ENCODE assay signal across 23 cellular contexts in genomic region chr1:68101829-68102228, GRCh38. TPM values are rescaled to one million over a fixed set of nuclear protein-coding genes. Genes with fewer than 3 reads are reported as not detected.
"Had no signal": no experiment of that assay in that cellular context is flagged by ENCODE, and none has a peak within 500 bp of the region (broad histone marks: within the 10 kb centered on the region; RNA-seq: fewer than 3 reads in every experiment).

No MANE protein-coding gene starts in this region.

- H3K27ac ChIP-seq: coronary artery, heart left ventricle, left lung, neutrophil, testis, tibial nerve had no signal

- ATAC-seq: esophagus mucosa; heart left ventricle; left lung; naive thymus-derived CD8-positive, alpha-beta T cell; sciatic nerve; stimulated activated naive B cell treated with anti-CD40 and anti-IgM and Interleukin-4, amounts not matched to agents 10 μg/mL and 1 μg/mL and 100 μg/mL, for 72 hours; stimulated activated naive CD8-positive, alpha-beta T cell treated with anti-CD3 and anti-CD28 coated beads, Interleukin-15, amount 100 ng/mL, for 72 hours had no signal

- FAIRE-seq: frontal cortex, islet of Langerhans had no signal

- H3K4me3 ChIP-seq: coronary artery, heart left ventricle, left lung, lung, testis, tibial nerve had no signal

- H3K27me3 ChIP-seq: heart left ventricle, left lung, neutrophil, testis, tibial nerve had no signal

- H3K9me3 ChIP-seq: heart left ventricle, left lung, neutrophil, testis, tibial nerve had no signal

- H3K4me1 ChIP-seq: heart left ventricle, left lung, testis, tibial nerve had no signal

- DNase-seq: cerebellar nuclear complex; effector CD8-positive, alpha-beta T cell; heart left ventricle; hypothalamus; kidney glomerular epithelial cell; left lung; mesenchymal stem cell; midbrain; naive thymus-derived CD8-positive, alpha-beta T cell; posterior cingulate gyrus; stimulated activated CD4-positive, alpha-beta T cell treated with anti-CD3 and anti-CD28 coated beads, Interleukin-2, amount 100 ng/mL, for 24 hours; stimulated activated CD4-positive, alpha-beta T cell treated with anti-CD3 and anti-CD28 coated beads, Interleukin-4, amount 100 ng/mL, for 4 hours; stimulated activated naive B cell treated with anti-CD40 and anti-IgM and Interleukin-4, amounts not matched to agents 10 μg/mL and 1 μg/mL and 100 μg/mL, for 72 hours; stimulated activated naive CD8-positive, alpha-beta T cell treated with anti-CD3 and anti-CD28 coated beads, Interleukin-15, amount 100 ng/mL, for 72 hours; testis had no signal

- H3K36me3 ChIP-seq: left lung, neutrophil had no signal

RNA-seq across cellular contexts. Expression of gene DIRAS3, which starts 51.4 kb away (rescaled TPM):
- total RNA-seq: naive thymus-derived CD8-positive, alpha-beta T cell had no signal
- polyA plus RNA-seq: naive thymus-derived CD8-positive, alpha-beta T cell had no signal
